In genomic region chr18:62739911-62740310, GRCh38 we compare ENCODE assay signal across 16 cellular contexts.
"Had no signal": no experiment of that assay in that cellular context is flagged by ENCODE, and none has a peak within 500 bp of the region (broad histone marks: within the 10 kb centered on the region; RNA-seq: fewer than 3 reads in every experiment).

No MANE protein-coding gene starts in this region.

- DNase-seq: activated CD4-positive, alpha-beta memory T cell treated with anti-CD3 and anti-CD28 coated beads for 36 hours; activated CD4-positive, alpha-beta T cell treated with anti-CD3 and anti-CD28 coated beads for 1 hour; activated CD8-positive, alpha-beta memory T cell treated with anti-CD3 and anti-CD28 coated beads, Interleukin-2, amount 50 U/mL, for 4 hours; activated gamma-delta T cell treated with Interleukin-2 at 50 U/mL for 16 hours; activated T-cell treated with anti-CD3 and anti-CD28 coated beads, Interleukin-2, amount 50 U/mL, for 72 hours; colonic mucosa; effector CD8-positive, alpha-beta T cell; kidney glomerular epithelial cell; lower lobe of right lung; midbrain; naive thymus-derived CD4-positive, alpha-beta T cell; trophoblast cell had no signal

- ATAC-seq: activated T-cell treated with anti-CD3 and anti-CD28 coated beads, Interleukin-2, amount 50 U/mL, for 72 hours; lower lobe of right lung; naive thymus-derived CD4-positive, alpha-beta T cell had no signal

- H3K27ac ChIP-seq: cardiac muscle cell, epithelial cell of prostate, lower lobe of right lung had no signal

- H3K9me3 Mint-ChIP-seq: activated CD4-positive, alpha-beta memory T cell treated with anti-CD3 and anti-CD28 coated beads for 36 hours had no signal

- H3K27me3 Mint-ChIP-seq: activated CD4-positive, alpha-beta memory T cell treated with anti-CD3 and anti-CD28 coated beads for 36 hours; naive thymus-derived CD4-positive, alpha-beta T cell had no signal

- H3K36me3 Mint-ChIP-seq: activated CD4-positive, alpha-beta memory T cell treated with anti-CD3 and anti-CD28 coated beads for 36 hours had no signal

- FAIRE-seq: astrocyte had no signal

- H3K27ac Mint-ChIP-seq: activated CD4-positive, alpha-beta memory T cell treated with anti-CD3 and anti-CD28 coated beads for 36 hours; activated T-cell treated with anti-CD3 and anti-CD28 coated beads, Interleukin-2, amount 50 U/mL, for 72 hours; naive thymus-derived CD4-positive, alpha-beta T cell had no signal

- H3K27me3 ChIP-seq: cardiac muscle cell, colonic mucosa had no signal

- H3K4me3 Mint-ChIP-seq: activated CD4-positive, alpha-beta memory T cell treated with anti-CD3 and anti-CD28 coated beads for 36 hours; activated T-cell treated with anti-CD3 and anti-CD28 coated beads, Interleukin-2, amount 50 U/mL, for 72 hours; naive thymus-derived CD4-positive, alpha-beta T cell had no signal

- H3K9me3 ChIP-seq: colonic mucosa, lower lobe of right lung had no signal

- H3K4me3 ChIP-seq: cardiac muscle cell, colonic mucosa, lower lobe of right lung, skin epidermis had no signal

- H3K36me3 ChIP-seq: cardiac muscle cell, colonic mucosa, lower lobe of right lung had no signal
